Comparison of ENCODE assay signal across 8 cellular contexts in genomic region chrX:56729152-56729557, GRCh38. TPM values are rescaled to one million over a fixed set of nuclear protein-coding genes. Genes with fewer than 3 reads are reported as not detected.
DNase-seq lines count a peak whose midpoint lies in the region; ATAC-seq, FAIRE-seq and TF ChIP-seq lines count a peak whose summit lies in the region.

NBDY (plus strand) TSS chrX:56729243; CDS start chrX:56729354, 111 bp downstream.

- peak; percentile 8 to 54 (median 46) for DNase-seq in CD4-positive, CD25-positive, alpha-beta regulatory T cell
- DNase-seq in OCI-LY7 (ENCODE audit: low spot score) = peak; percentile 67
- peak; percentile 41 for DNase-seq in activated naive CD4-positive, alpha-beta T cell treated with anti-CD3 and anti-CD28 coated beads for 36 hours
- DNase-seq in foreskin melanocyte = peak; percentile 41
- DNase-seq in urothelium cell line (ENCODE audit: low spot score) = peak; percentile 31

- no peaks in the 10 kb centered on the region for H3K27me3 ChIP-seq in CD4-positive, CD25-positive, alpha-beta regulatory T cell (ENCODE audit: control insufficient read depth, insufficient read depth, low read length)
- H3K27me3 ChIP-seq in neural cell (ENCODE audit: insufficient read depth, low read depth, low read length) = no peaks in the 10 kb centered on the region

- BruUV-seq in OCI-LY7 (replicated peaks; lab: Mats Ljungman, UMichigan) = no TSS peak

- TF ChIP-seq CTCF in OCI-LY7 (conservative IDR thresholded peaks at IDR 0.05; ENCODE audit: low read length) (no peak), neural cell (IDR thresholded peaks at IDR 0.05; ENCODE audit: poor library complexity, severe bottlenecking) (no peak)

- H3K9me3 Mint-ChIP-seq in CD4-positive, CD25-positive, alpha-beta regulatory T cell = no peaks in the 10 kb centered on the region
- H3K9me3 Mint-ChIP-seq in activated naive CD4-positive, alpha-beta T cell treated with anti-CD3 and anti-CD28 coated beads for 36 hours = no peaks in the 10 kb centered on the region

- no peaks in the 10 kb centered on the region for H3K27me3 Mint-ChIP-seq in CD4-positive, CD25-positive, alpha-beta regulatory T cell
- no peaks in the 10 kb centered on the region for H3K27me3 Mint-ChIP-seq in activated naive CD4-positive, alpha-beta T cell treated with anti-CD3 and anti-CD28 coated beads for 36 hours (ENCODE audit: low read depth)

- TF ChIP-seq RAD21 in neural cell (conservative IDR thresholded peaks at IDR 0.05) = no peak

- peak within 1 kb of the TSS; percentile 89 to 97 (median 94) for H3K4me3 Mint-ChIP-seq in CD4-positive, CD25-positive, alpha-beta regulatory T cell
- H3K4me3 Mint-ChIP-seq in activated naive CD4-positive, alpha-beta T cell treated with anti-CD3 and anti-CD28 coated beads for 36 hours = peak within 1 kb of the TSS; percentile 89

- H3K9me2 ChIP-seq in OCI-LY7 (ENCODE audit: insufficient read depth, low read length) = no peaks in the 10 kb centered on the region
- no peaks in the 10 kb centered on the region for H3K9me2 ChIP-seq in neural cell (ENCODE audit: insufficient read depth, low read length)

- peak within 1 kb of the TSS; percentile 92 to 98 (median 97) for H3K27ac Mint-ChIP-seq in CD4-positive, CD25-positive, alpha-beta regulatory T cell
- peak within 1 kb of the TSS; percentile 94 for H3K27ac Mint-ChIP-seq in activated naive CD4-positive, alpha-beta T cell treated with anti-CD3 and anti-CD28 coated beads for 36 hours

- peak; percentile 60 for TF ChIP-seq POLR2A in GM19193 (IDR thresholded peaks at IDR 0.05; ENCODE audit: extremely low read depth, insufficient read depth, insufficient read length)

- no peaks in the 10 kb centered on the region for H3K36me3 Mint-ChIP-seq in CD4-positive, CD25-positive, alpha-beta regulatory T cell
- peaks cover 3% of the 10 kb centered on the region for H3K36me3 Mint-ChIP-seq in activated naive CD4-positive, alpha-beta T cell treated with anti-CD3 and anti-CD28 coated beads for 36 hours (ENCODE audit: low read depth)

- H3K4me1 ChIP-seq in CD4-positive, CD25-positive, alpha-beta regulatory T cell (ENCODE audit: control insufficient read depth, insufficient read depth, low read length, poor library complexity, severe bottlenecking) = peaks cover 5% of the 10 kb centered on the region
- H3K4me1 ChIP-seq in OCI-LY7 (ENCODE audit: insufficient read depth, low read length, poor library complexity, severe bottlenecking) = peaks cover 16% of the 10 kb centered on the region

- peaks cover 5 to 35% (median 20%) of the 10 kb centered on the region in 4 donors for H3K4me1 Mint-ChIP-seq in CD4-positive, CD25-positive, alpha-beta regulatory T cell
- H3K4me1 Mint-ChIP-seq in activated naive CD4-positive, alpha-beta T cell treated with anti-CD3 and anti-CD28 coated beads for 36 hours (ENCODE audit: low read depth) = peaks cover 22% of the 10 kb centered on the region

- peak; percentile 53 to 70 for ATAC-seq in CD4-positive, CD25-positive, alpha-beta regulatory T cell (ENCODE audit: low read depth in 2 of 2)
- peak; percentile 47 for ATAC-seq in HG03378 (IDR thresholded peaks at IDR 0.05; ENCODE audit: unreplicated experiment)

- peak within 1 kb of the TSS; percentile 76 for H3K9ac ChIP-seq in neural cell (ENCODE audit: low read length)

- H3K9me3 ChIP-seq in CD4-positive, CD25-positive, alpha-beta regulatory T cell (ENCODE audit: control insufficient read depth in 2 of 2, low read length in 2 of 2) = no peaks in the 10 kb centered on the region
- H3K9me3 ChIP-seq in OCI-LY7 (ENCODE audit: low read length) = no peaks in the 10 kb centered on the region
- no peaks in the 10 kb centered on the region for H3K9me3 ChIP-seq in neural cell (ENCODE audit: low read length)

- CTCF ChIA-PET in OCI-LY7 (lab: Charles Lee; ENCODE audit: unreplicated experiment) = no interaction called here
- CTCF ChIA-PET in activated naive CD4-positive, alpha-beta T cell treated with anti-CD3 and anti-CD28 coated beads for 36 hours (lab: Charles Lee) = interaction anchor here (1.7 to 4.1 kb wide), 2 partner anchors 166 to 447 kb away, joined by 4 to 56 read pairs; partner anchors contain the start of gene UBQLN2

- no peak for TF ChIP-seq EP300 in neural cell (conservative IDR thresholded peaks at IDR 0.05; ENCODE audit: poor library complexity, severe bottlenecking)

- no peaks in the 10 kb centered on the region for H3K36me3 ChIP-seq in CD4-positive, CD25-positive, alpha-beta regulatory T cell (ENCODE audit: control insufficient read depth, insufficient read depth, low read length)
- H3K36me3 ChIP-seq in OCI-LY7 (ENCODE audit: insufficient read depth, low read length) (peaks cover 3% of the 10 kb centered on the region; the same call in 1 of the 2 replicates), neural cell (ENCODE audit: insufficient read depth, low read length) (no peaks in the 10 kb centered on the region)

- H3K79me2 ChIP-seq in OCI-LY7 (ENCODE audit: insufficient read depth, low read depth, low read length) = peaks cover 51% of the 10 kb centered on the region
- H3K79me2 ChIP-seq in neural cell (replicated peaks; ENCODE audit: insufficient read depth, low read length) = peaks cover 19% of the 10 kb centered on the region

- POLR2A ChIA-PET in OCI-LY7 (lab: Charles Lee) = interaction anchor here (0.9 to 2.4 kb wide), 5 partner anchors 36 to 1277 kb away, joined by 3 to 6 read pairs (median 4); partner anchors contain the start of gene MAGEH1

- no peaks in the 10 kb centered on the region for H4K20me1 ChIP-seq in OCI-LY7 (ENCODE audit: insufficient read depth, low read length)
- H4K20me1 ChIP-seq in neural cell (ENCODE audit: insufficient read depth) = no peaks in the 10 kb centered on the region

- FAIRE-seq in urothelium cell line (lab: Jason Lieb, UNC) = no peak

- H3F3A ChIP-seq in neural cell (ENCODE audit: insufficient read depth, low read length, poor library complexity, severe bottlenecking) = no peaks in the 10 kb centered on the region

- peak within 1 kb of the TSS; percentile 81 for H3K27ac ChIP-seq in CD4-positive, CD25-positive, alpha-beta regulatory T cell (ENCODE audit: insufficient read depth, low read length, poor library complexity, severe bottlenecking)
- H3K27ac ChIP-seq in OCI-LY7 (ENCODE audit: low read depth, low read length, poor library complexity, severe bottlenecking) (peak within 1 kb of the TSS; percentile 64), neural cell (ENCODE audit: low read length) (peak within 1 kb of the TSS; percentile 90)

- peak within 1 kb of the TSS; percentile 94 for H3K4me3 ChIP-seq in CD4-positive, CD25-positive, alpha-beta regulatory T cell (ENCODE audit: low read depth, low read length)
- peak within 1 kb of the TSS; percentile 85 for H3K4me3 ChIP-seq in OCI-LY7 (ENCODE audit: low read depth, low read length, poor library complexity, severe bottlenecking)
- H3K4me3 ChIP-seq in neural cell (ENCODE audit: low read length) = peak within 1 kb of the TSS; percentile 75

- H2AFZ ChIP-seq in OCI-LY7 (ENCODE audit: low read length) = peak within 1 kb of the TSS; percentile 80
- peak within 1 kb of the TSS; percentile 40 for H2AFZ ChIP-seq in neural cell (ENCODE audit: low read depth, low read length)

- H3K4me2 ChIP-seq in OCI-LY7 (ENCODE audit: low read length) (peak within 1 kb of the TSS; percentile 76), neural cell (ENCODE audit: low read length) (no peak within 1 kb of the TSS)

- intact Hi-C loops in OCI-LY7 (cut with micrococcal nuclease; ENCODE audit: unreplicated experiment) = loop anchor here (2.0 kb wide), 1 partner anchor 164 kb away; no protein-coding TSS in a partner anchor
- intact Hi-C loops in activated naive CD4-positive, alpha-beta T cell treated with anti-CD3 and anti-CD28 coated beads for 36 hours (cut with micrococcal nuclease) = loop anchor here (2.0 to 5.0 kb wide), 3 partner anchors 250 to 497 kb away; partner anchors contain the start of gene KLF8

TF ChIP-seq in neural cell, 6 proteins besides CTCF, POLR2A, EP300 and RAD21:
- TF ChIP-seq TAF1 (IDR thresholded peaks at IDR 0.05; ENCODE audit: low read depth) (no peak), MXI1 (conservative IDR thresholded peaks at IDR 0.05; ENCODE audit: poor library complexity, severe bottlenecking) (peak; percentile 17), EZH2 (IDR thresholded peaks at IDR 0.05; ENCODE audit: borderline replicate concordance, insufficient read depth, low read length, poor library complexity, severe bottlenecking) (no peak), SMC3 (conservative IDR thresholded peaks at IDR 0.05; ENCODE audit: poor library complexity) (no peak), POLR2AphosphoS5 (IDR thresholded peaks at IDR 0.05) (peak; percentile 72), REST (IDR thresholded peaks at IDR 0.05; ENCODE audit: borderline replicate concordance) (no peak)

RNA-seq across cellular contexts. Expression of gene NBDY, which starts in this region (rescaled TPM):
- 29.0 TPM for total RNA-seq in CD4-positive, CD25-positive, alpha-beta regulatory T cell
- polyA plus RNA-seq in CD4-positive, CD25-positive, alpha-beta regulatory T cell = 10 to 100 TPM; 47.3 to 61.5 (median 56.0) TPM
- 5.4 and 6.3 TPM in 2 replicates for total RNA-seq in OCI-LY7 (2014; rRNA removed; shearing (Covaris generic))
- total RNA-seq in OCI-LY7 (2022) = 32.9 and 38.7 TPM in 2 replicates
- 10 to 100 TPM; 45.8 to 46.3 TPM for total RNA-seq in activated naive CD4-positive, alpha-beta T cell treated with anti-CD3 and anti-CD28 coated beads for 36 hours
- polyA plus RNA-seq in neural cell = 29.7 and 29.8 TPM in 2 replicates
- 24.6 and 26.7 TPM in 2 replicates for polyA minus RNA-seq in neural cell

Comparison
In these comparisons a context has a peak if more than half of its experiments do, and no peak if none do; other contexts are left out.
1. Peak in every context shown above with its lines: DNase-seq, ATAC-seq, H3K4me3 ChIP-seq and H3K27ac ChIP-seq.